22 cellular contexts compared by ENCODE assay signal in genomic region chr6:33017024-33017423, GRCh38.
"Had no signal": no experiment of that assay in that cellular context is flagged by ENCODE, and none has a peak within 500 bp of the region (broad histone marks: within the 10 kb centered on the region; RNA-seq: fewer than 3 reads in every experiment).

No MANE protein-coding gene starts in this region.

- H3K9me3 Mint-ChIP-seq: activated CD4-positive, alpha-beta T cell treated with anti-CD3 and anti-CD28 coated beads, Interleukin-2, amount 10 ng/mL, durations not matched to agents 7 days and 5 days; activated T-cell treated with anti-CD3 and anti-CD28 coated beads, Interleukin-2, amount 50 U/mL, for 24 hours; activated T-helper 2 cell treated with anti-CD3 and anti-CD28 coated beads, Interferon-gamma antibody, Interleukin-2, Interleukin-4, amounts not matched to agents 10 μg/mL and 5 μg/mL and 100 μg/mL, durations not matched to agents 14 hours and 24 hours and 36 hours; naive thymus-derived CD4-positive, alpha-beta T cell; neural progenitor cell had no signal

- H3K4me1 ChIP-seq: neural progenitor cell had no signal

- H3K27me3 ChIP-seq: brain microvascular endothelial cell, neural progenitor cell, testis had no signal

- H3K4me3 Mint-ChIP-seq: activated CD4-positive, alpha-beta T cell treated with anti-CD3 and anti-CD28 coated beads, Interleukin-2, amount 10 ng/mL, durations not matched to agents 7 days and 5 days; activated CD8-positive, alpha-beta T cell treated with anti-CD3 and anti-CD28 coated beads, Interleukin-2, amount 10 ng/mL, durations not matched to agents 7 days and 5 days; activated T-cell treated with anti-CD3 and anti-CD28 coated beads, Interleukin-2, amount 50 U/mL, for 24 hours; neural progenitor cell had no signal

- DNase-seq: activated CD4-positive, alpha-beta T cell treated with anti-CD3 and anti-CD28 coated beads, Interleukin-2, amount 10 ng/mL, durations not matched to agents 7 days and 5 days; activated CD8-positive, alpha-beta T cell treated with anti-CD3 and anti-CD28 coated beads, Interleukin-2, amount 10 ng/mL, durations not matched to agents 7 days and 5 days; activated naive CD4-positive, alpha-beta T cell treated with Interleukin-2 at 50 U/mL for 16 hours; activated T-cell treated with anti-CD3 and anti-CD28 coated beads, Interleukin-2, amount 50 U/mL, for 24 hours; anterior cingulate cortex; brain microvascular endothelial cell; central memory CD4-positive, alpha-beta T cell; effector CD8-positive, alpha-beta T cell; gastrocnemius medialis; left colon; mammary epithelial cell; naive thymus-derived CD4-positive, alpha-beta T cell; stimulated activated CD4-positive, alpha-beta T cell treated with anti-CD3 and anti-CD28 coated beads, Interleukin-15, amount 100 ng/mL, for 24 hours; stimulated activated CD4-positive, alpha-beta T cell treated with anti-CD3 and anti-CD28 coated beads, Interleukin-2, amount 100 ng/mL, for 48 hours; T-helper 1 cell; T-helper 9 cell; testis had no signal

- H3K36me3 Mint-ChIP-seq: naive thymus-derived CD4-positive, alpha-beta T cell; neural progenitor cell had no signal

- H3K9me3 ChIP-seq: gastrocnemius medialis, testis had no signal

- H3K4me3 ChIP-seq: coronary artery, gastrocnemius medialis, neural progenitor cell, testis had no signal

- H3K27ac Mint-ChIP-seq: activated CD4-positive, alpha-beta T cell treated with anti-CD3 and anti-CD28 coated beads, Interleukin-2, amount 10 ng/mL, durations not matched to agents 7 days and 5 days; activated CD8-positive, alpha-beta T cell treated with anti-CD3 and anti-CD28 coated beads, Interleukin-2, amount 10 ng/mL, durations not matched to agents 7 days and 5 days; activated T-cell treated with anti-CD3 and anti-CD28 coated beads, Interleukin-2, amount 50 U/mL, for 24 hours; activated T-helper 2 cell treated with anti-CD3 and anti-CD28 coated beads, Interferon-gamma antibody, Interleukin-2, Interleukin-4, amounts not matched to agents 10 μg/mL and 5 μg/mL and 100 μg/mL, durations not matched to agents 14 hours and 24 hours and 36 hours; neural progenitor cell; progenitor cell of endocrine pancreas had no signal

- H3K36me3 ChIP-seq: brain microvascular endothelial cell, gastrocnemius medialis, neural progenitor cell had no signal

- H3K27ac ChIP-seq: brain microvascular endothelial cell, neural progenitor cell, testis had no signal

- ATAC-seq: activated CD8-positive, alpha-beta T cell treated with anti-CD3 and anti-CD28 coated beads, Interleukin-2, amount 10 ng/mL, durations not matched to agents 7 days and 5 days; esophagus mucosa; gastrocnemius medialis; left colon; naive thymus-derived CD4-positive, alpha-beta T cell had no signal
